Comparison of ENCODE assay signal across 8 cellular contexts in genomic region chr17:47946929-47947397, GRCh38. TPM values are rescaled to one million over a fixed set of nuclear protein-coding genes. Genes with fewer than 3 reads are reported as not detected.
DNase-seq lines count a peak whose midpoint lies in the region; ATAC-seq and TF ChIP-seq lines count a peak whose summit lies in the region.

No MANE protein-coding gene starts in this region.

- H3K4me3 ChIP-seq in GM12864 (ENCODE audit: low read depth, low read length) (no peak overlapping the region), lower lobe of right lung (no peak overlapping the region)

- H3K36me3 ChIP-seq in lower lobe of right lung = peaks cover 32% of the 10 kb centered on the region

- H3K27me3 ChIP-seq in lower lobe of right lung (ENCODE audit: low read depth) = no peaks in the 10 kb centered on the region

- DNase-seq in GM12864 (ENCODE audit: low read depth) (no peak), NCI-H748 (lab: John Stamatoyannopoulos, UW; ENCODE audit: unreplicated experiment) (peak; percentile 80), lower lobe of right lung (peak; percentile 84)
- DNase-seq in activated CD4-positive, alpha-beta T cell treated with anti-CD3 and anti-CD28 coated beads, Interleukin-2, amount 50 U/mL, for 4 hours = peak; percentile 74
- DNase-seq in stimulated activated CD8-positive, alpha-beta memory T cell treated with anti-CD3 and anti-CD28 coated beads, Interleukin-12 subunit alpha, Interleukin-12 subunit beta, amount 100 ng/mL, for 24 hours (ENCODE audit: extremely low read depth) = peak; percentile 44

- H3K9me3 ChIP-seq in lower lobe of right lung = no peaks in the 10 kb centered on the region

- peaks cover 69% of the 10 kb centered on the region for H3K4me1 ChIP-seq in lower lobe of right lung

- peaks cover 60% of the 10 kb centered on the region for H3K36me3 Mint-ChIP-seq in dendritic cell treated with granulocyte-macrophage colony-stimulating factor and Interleukin-4, amounts not matched to agents 40 ng/mL and 50 ng/mL, for 4 days (ENCODE audit: low read depth)

- H3K27ac ChIP-seq in lower lobe of right lung = no peak overlapping the region

- TF ChIP-seq CTCF in GM12864 (IDR thresholded peaks at IDR 0.05; ENCODE audit: low read depth, low read length, missing control alignments) (peak; percentile 82), lower lobe of right lung (IDR thresholded peaks at IDR 0.05) (peak; percentile 83)

- H3K9me3 Mint-ChIP-seq in dendritic cell treated with granulocyte-macrophage colony-stimulating factor and Interleukin-4, amounts not matched to agents 40 ng/mL and 50 ng/mL, for 4 days = no peaks in the 10 kb centered on the region

- H3K27me3 Mint-ChIP-seq in dendritic cell treated with granulocyte-macrophage colony-stimulating factor and Interleukin-4, amounts not matched to agents 40 ng/mL and 50 ng/mL, for 4 days = no peaks in the 10 kb centered on the region

- H3K4me1 Mint-ChIP-seq in dendritic cell treated with granulocyte-macrophage colony-stimulating factor and Interleukin-4, amounts not matched to agents 40 ng/mL and 50 ng/mL, for 4 days (ENCODE audit: low read depth) = peaks cover 88% of the 10 kb centered on the region

- no peak overlapping the region for H3K4me3 Mint-ChIP-seq in dendritic cell treated with granulocyte-macrophage colony-stimulating factor and Interleukin-4, amounts not matched to agents 40 ng/mL and 50 ng/mL, for 4 days

- peak; percentile 60 for ATAC-seq in HG03520 (IDR thresholded peaks at IDR 0.05; ENCODE audit: unreplicated experiment)
- peak; percentile 80 to 88 for ATAC-seq in lower lobe of right lung
- no peak for ATAC-seq in HG03378 (IDR thresholded peaks at IDR 0.05; ENCODE audit: unreplicated experiment)

- H3K27ac Mint-ChIP-seq in dendritic cell treated with granulocyte-macrophage colony-stimulating factor and Interleukin-4, amounts not matched to agents 40 ng/mL and 50 ng/mL, for 4 days = peak overlapping the region; percentile 74

- intact Hi-C loops in dendritic cell treated with granulocyte-macrophage colony-stimulating factor and Interleukin-4, amounts not matched to agents 40 ng/mL and 50 ng/mL, for 4 days (cut with micrococcal nuclease) = no loop called here
- intact Hi-C loops in lower lobe of right lung (cut with DNase I) = no loop called here

RNA-seq across cellular contexts. Expression of gene PNPO, which starts 5.6 kb away (rescaled TPM):
- 29.2 TPM for total RNA-seq in lower lobe of right lung

RNA-seq across cellular contexts. Expression of gene PRR15L, which starts 10.7 kb away (rescaled TPM):
- total RNA-seq in lower lobe of right lung = 48.1 TPM

RNA-seq across cellular contexts. Expression of gene CDK5RAP3, which starts 23.9 kb away (rescaled TPM):
- 161 TPM for total RNA-seq in lower lobe of right lung

RNA-seq across cellular contexts. Expression of gene SP2, which starts 50.9 kb away (rescaled TPM):
- total RNA-seq in lower lobe of right lung = 19.4 TPM
